In the genomic region with DNA sequence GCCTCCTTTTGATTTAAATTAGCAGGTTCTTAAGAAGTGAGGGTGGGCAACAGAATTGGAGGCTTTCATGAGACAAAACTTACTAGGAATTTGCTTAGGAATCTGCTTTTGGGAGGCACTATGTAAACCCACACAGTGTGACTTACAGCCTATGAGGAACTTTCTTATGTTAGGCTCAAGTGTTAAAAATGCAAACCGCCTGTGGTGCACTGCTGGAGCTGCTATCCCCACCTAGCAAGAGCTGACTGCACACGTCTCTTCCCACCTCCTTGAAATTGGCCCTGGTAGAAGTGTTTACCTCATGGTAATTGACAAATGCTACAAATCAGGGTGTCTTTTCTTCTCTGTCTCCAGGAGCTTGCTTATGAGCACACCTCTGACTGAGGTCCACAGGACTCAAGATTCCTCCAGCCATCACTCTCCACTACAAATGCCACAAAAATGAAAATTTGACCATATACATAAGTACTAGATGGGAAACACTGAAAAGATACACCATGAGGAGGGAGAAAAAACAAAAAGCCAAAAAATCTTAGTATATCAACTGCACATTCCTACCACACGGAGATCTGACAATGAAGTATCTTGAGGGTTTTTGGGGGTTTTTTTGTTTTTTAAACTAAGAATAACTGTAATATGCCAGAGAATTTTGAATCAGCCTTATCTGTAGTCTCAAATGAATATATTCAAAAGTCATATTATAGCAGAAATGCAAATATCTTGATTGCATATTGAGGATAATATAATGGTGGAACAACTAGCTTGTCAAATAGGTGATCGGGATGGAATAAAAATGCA, we compare ENCODE assay signal across 2 cellular contexts.
TF ChIP-seq lines count a peak whose summit lies in the region.

No MANE protein-coding gene starts in this region.

TF ChIP-seq in liver, 16 proteins besides CTCF, POLR2A, EP300 and RAD21:
- no peak for TF ChIP-seq JUND (IDR thresholded peaks at IDR 0.05)
- TF ChIP-seq RXRA (IDR thresholded peaks at IDR 0.05), result no peak
- TF ChIP-seq, protein P1, sequence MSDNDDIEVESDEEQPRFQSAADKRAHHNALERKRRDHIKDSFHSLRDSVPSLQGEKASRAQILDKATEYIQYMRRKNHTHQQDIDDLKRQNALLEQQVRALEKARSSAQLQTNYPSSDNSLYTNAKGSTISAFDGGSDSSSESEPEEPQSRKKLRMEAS (IDR thresholded peaks at IDR 0.05), result no peak
- no peak for TF ChIP-seq NR2F2 (IDR thresholded peaks at IDR 0.05)
- no peak for TF ChIP-seq YY1 (IDR thresholded peaks at IDR 0.05)
- TF ChIP-seq FOXA1 (IDR thresholded peaks at IDR 0.05), result no peak
- TF ChIP-seq, protein P2, sequence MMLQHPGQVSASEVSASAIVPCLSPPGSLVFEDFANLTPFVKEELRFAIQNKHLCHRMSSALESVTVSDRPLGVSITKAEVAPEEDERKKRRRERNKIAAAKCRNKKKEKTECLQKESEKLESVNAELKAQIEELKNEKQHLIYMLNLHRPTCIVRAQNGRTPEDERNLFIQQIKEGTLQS (IDR thresholded peaks at IDR 0.05), result no peak
- TF ChIP-seq EGR1 (IDR thresholded peaks at IDR 0.05; ENCODE audit: low read depth in 2 of 2), result no peak

TF ChIP-seq in HepG2, 621 proteins besides CTCF, POLR2A, EP300 and RAD21:
- TF ChIP-seq MED8 (CRISPR knock-in tag; IDR thresholded peaks at IDR 0.05; ENCODE audit: insufficient replicate concordance), result no peak
- TF ChIP-seq, protein P3, sequence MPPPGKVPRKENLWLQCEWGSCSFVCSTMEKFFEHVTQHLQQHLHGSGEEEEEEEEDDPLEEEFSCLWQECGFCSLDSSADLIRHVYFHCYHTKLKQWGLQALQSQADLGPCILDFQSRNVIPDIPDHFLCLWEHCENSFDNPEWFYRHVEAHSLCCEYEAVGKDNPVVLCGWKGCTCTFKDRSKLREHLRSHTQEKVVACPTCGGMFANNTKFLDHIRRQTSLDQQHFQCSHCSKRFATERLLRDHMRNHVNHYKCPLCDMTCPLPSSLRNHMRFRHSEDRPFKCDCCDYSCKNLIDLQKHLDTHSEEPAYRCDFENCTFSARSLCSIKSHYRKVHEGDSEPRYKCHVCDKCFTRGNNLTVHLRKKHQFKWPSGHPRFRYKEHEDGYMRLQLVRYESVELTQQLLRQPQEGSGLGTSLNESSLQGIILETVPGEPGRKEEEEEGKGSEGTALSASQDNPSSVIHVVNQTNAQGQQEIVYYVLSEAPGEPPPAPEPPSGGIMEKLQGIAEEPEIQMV (CRISPR knock-in tag; IDR thresholded peaks at IDR 0.05; ENCODE audit: low read depth), result no peak
- TF ChIP-seq, protein P4, sequence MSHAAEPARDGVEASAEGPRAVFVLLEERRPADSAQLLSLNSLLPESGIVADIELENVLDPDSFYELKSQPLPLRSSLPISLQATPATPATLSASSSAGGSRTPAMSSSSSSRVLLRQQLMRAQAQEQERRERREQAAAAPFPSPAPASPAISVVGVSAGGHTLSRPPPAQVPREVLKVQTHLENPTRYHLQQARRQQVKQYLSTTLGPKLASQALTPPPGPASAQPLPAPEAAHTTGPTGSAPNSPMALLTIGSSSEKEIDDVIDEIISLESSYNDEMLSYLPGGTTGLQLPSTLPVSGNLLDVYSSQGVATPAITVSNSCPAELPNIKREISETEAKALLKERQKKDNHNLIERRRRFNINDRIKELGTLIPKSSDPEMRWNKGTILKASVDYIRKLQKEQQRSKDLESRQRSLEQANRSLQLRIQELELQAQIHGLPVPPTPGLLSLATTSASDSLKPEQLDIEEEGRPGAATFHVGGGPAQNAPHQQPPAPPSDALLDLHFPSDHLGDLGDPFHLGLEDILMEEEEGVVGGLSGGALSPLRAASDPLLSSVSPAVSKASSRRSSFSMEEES (CRISPR knock-in tag; IDR thresholded peaks at IDR 0.05), result no peak
- TF ChIP-seq TMF1 (CRISPR knock-in tag; IDR thresholded peaks at IDR 0.05; ENCODE audit: low read depth), result no peak
- TF ChIP-seq ZNF713 (CRISPR knock-in tag; IDR thresholded peaks at IDR 0.05), result no peak
- no peak for TF ChIP-seq ZNF235 (CRISPR knock-in tag; IDR thresholded peaks at IDR 0.05; ENCODE audit: borderline replicate concordance)
- TF ChIP-seq ZNF670 (CRISPR knock-in tag; IDR thresholded peaks at IDR 0.05; ENCODE audit: borderline replicate concordance), result no peak
- no peak for TF ChIP-seq GZF1 (CRISPR knock-in tag; IDR thresholded peaks at IDR 0.05)
- TF ChIP-seq HDAC6 (IDR thresholded peaks at IDR 0.05; ENCODE audit: low read depth, low read length), result no peak
- TF ChIP-seq ZFX (CRISPR knock-in tag; IDR thresholded peaks at IDR 0.05; ENCODE audit: low read depth), result no peak
- no peak for TF ChIP-seq TBX2 (CRISPR knock-in tag; IDR thresholded peaks at IDR 0.05; ENCODE audit: borderline replicate concordance)
- no peak for TF ChIP-seq ZNF543 (CRISPR knock-in tag; IDR thresholded peaks at IDR 0.05)
- TF ChIP-seq ZNF121 (CRISPR knock-in tag; IDR thresholded peaks at IDR 0.05), result no peak
- no peak for TF ChIP-seq RXRB (CRISPR knock-in tag; IDR thresholded peaks at IDR 0.05; ENCODE audit: borderline replicate concordance)
- TF ChIP-seq ZZZ3 (CRISPR knock-in tag; IDR thresholded peaks at IDR 0.05; ENCODE audit: borderline replicate concordance), result no peak
- TF ChIP-seq TSC22D2 (CRISPR knock-in tag; IDR thresholded peaks at IDR 0.05; ENCODE audit: borderline replicate concordance), result no peak
- TF ChIP-seq NAIF1 (CRISPR knock-in tag; IDR thresholded peaks at IDR 0.05; ENCODE audit: borderline replicate concordance), result no peak
- no peak for TF ChIP-seq FOXA3 (CRISPR knock-in tag; IDR thresholded peaks at IDR 0.05)
